ENCODE assay signal across 8 cellular contexts in the genomic region with DNA sequence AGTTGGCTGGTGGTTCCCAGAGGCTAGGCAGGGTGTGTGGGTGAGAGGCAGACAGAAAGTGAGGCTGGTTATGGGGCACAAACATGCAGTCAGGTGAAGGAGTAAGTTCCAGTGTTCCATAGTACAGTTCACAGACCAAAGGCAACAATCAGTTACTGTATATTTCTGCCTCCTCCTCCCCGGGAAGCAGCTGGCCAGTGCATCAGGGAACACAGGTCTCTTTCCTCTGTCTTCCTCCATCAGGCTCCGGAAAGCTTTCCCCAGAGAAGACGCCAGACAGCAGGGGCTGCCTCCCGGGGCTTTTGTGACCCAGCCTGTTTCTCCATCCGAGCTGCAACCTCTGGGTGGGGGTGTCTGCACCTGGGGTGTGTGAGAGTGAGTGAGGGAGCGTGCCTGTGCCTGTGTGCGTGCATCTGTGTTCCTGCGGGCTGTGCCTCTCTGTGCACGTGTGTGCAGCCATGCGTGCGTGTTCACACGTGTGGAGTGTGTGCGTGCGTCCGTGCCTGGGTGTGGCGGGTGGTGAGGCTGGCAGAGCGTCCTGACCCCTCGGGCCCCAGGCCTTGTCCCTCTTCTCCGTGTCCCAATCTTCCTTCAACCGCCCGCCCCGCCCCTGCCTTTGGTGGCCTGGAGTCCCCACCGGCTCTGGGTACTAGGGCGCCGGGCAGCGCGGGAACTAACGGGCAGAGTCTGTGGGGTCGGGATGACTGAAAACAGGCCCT.
DNase-seq lines count a peak whose midpoint lies in the region; ATAC-seq lines count a peak whose summit lies in the region.
"Not testable (repeated sequence)": the region's sequence is repeated elsewhere in the genome, so short reads cannot be mapped to it uniquely, and the experiment has no call there.

No MANE protein-coding gene starts in this region.

- H2BK12ac ChIP-seq in mesenchymal stem cell (ENCODE audit: low read length in 2 of 2): not testable (repeated sequence)

- H3K23ac ChIP-seq in mesenchymal stem cell (ENCODE audit: low read length in 2 of 2): not testable (repeated sequence)

- H3K18ac ChIP-seq in mesenchymal stem cell (ENCODE audit: low read depth in 1 of 2, low read length in 2 of 2): not testable (repeated sequence)

- not testable (repeated sequence) for H2AK5ac ChIP-seq in mesenchymal stem cell (ENCODE audit: low read length, severe bottlenecking)

- H2BK120ac ChIP-seq in mesenchymal stem cell (ENCODE audit: low read depth, low read length): not testable (repeated sequence)

- peak overlapping the region in 4 of 11 experiments; percentile 41 to 56 (median 54); a peak in 5 of 22 replicates for H3K9ac ChIP-seq in BLaER1 treated with 17β-estradiol and CSF1 and Interleukin-3, amounts not matched to agents 10 nM and 100 nM
- H3K9ac ChIP-seq in mesenchymal stem cell (ENCODE audit: low read length): not testable (repeated sequence)

- H2AFZ ChIP-seq in mesenchymal stem cell (ENCODE audit: low read depth, low read length): not testable (repeated sequence)

- H4K20me1 ChIP-seq in BLaER1 treated with 17β-estradiol and CSF1 and Interleukin-3, amounts not matched to agents 10 nM and 100 nM: not testable (repeated sequence)

- peak; percentile 2 for DNase-seq in activated T-cell treated with anti-CD3 and anti-CD28 coated beads for 4 hours
- not testable (repeated sequence) for DNase-seq in mesenchymal stem cell
- peak; percentile 14 for DNase-seq in stimulated activated CD4-positive, alpha-beta T cell treated with anti-CD3 and anti-CD28 coated beads, Interleukin-4, amount 100 ng/mL, for 24 hours

- H3K4me2 ChIP-seq in BLaER1 treated with 17β-estradiol and CSF1 and Interleukin-3, amounts not matched to agents 10 nM and 100 nM: peak overlapping the region; percentile 55 to 88 (median 78)
- peak overlapping the region; percentile 89 for H3K4me2 ChIP-seq in mesenchymal stem cell (ENCODE audit: low read length, poor library complexity, severe bottlenecking)

- H3K14ac ChIP-seq in mesenchymal stem cell (ENCODE audit: low read length in 2 of 2): not testable (repeated sequence)

- peak; percentile 63 for ATAC-seq in GM19397 (IDR thresholded peaks at IDR 0.05; ENCODE audit: unreplicated experiment)
- ATAC-seq in HG02885 (IDR thresholded peaks at IDR 0.05; ENCODE audit: poor library complexity, unreplicated experiment): peak; percentile 41

- H3K27me3 ChIP-seq in BLaER1 treated with 17β-estradiol and CSF1 and Interleukin-3, amounts not matched to agents 10 nM and 100 nM: peaks cover 0 to 12% (median 0%) of the 10 kb centered on the region in 11 experiments; a peak in 7 of 22 replicates
- H3K27me3 ChIP-seq in ectodermal cell (ENCODE audit: control insufficient read depth, insufficient read depth, low read length, poor library complexity, severe bottlenecking); mesenchymal stem cell (ENCODE audit: control insufficient read depth in 1 of 2, insufficient read depth in 1 of 2, low read length in 2 of 2): not testable (repeated sequence)

- not testable (repeated sequence) for H4K8ac ChIP-seq in mesenchymal stem cell (ENCODE audit: low read length)

- H3K79me1 ChIP-seq in mesenchymal stem cell (replicated peaks; ENCODE audit: low read length, poor library complexity, severe bottlenecking): not testable (repeated sequence)

- H3K4me1 ChIP-seq in BLaER1 treated with 17β-estradiol and CSF1 and Interleukin-3, amounts not matched to agents 10 nM and 100 nM: peaks cover 0 to 44% (median 32%) of the 10 kb centered on the region in 10 experiments; a peak in 17 of 20 replicates
- H3K4me1 ChIP-seq in ectodermal cell (ENCODE audit: control insufficient read depth, insufficient read depth, low read length); mesenchymal stem cell (ENCODE audit: control insufficient read depth, insufficient read depth, low read depth, low read length): not testable (repeated sequence)

- not testable (repeated sequence) for H4K91ac ChIP-seq in mesenchymal stem cell (ENCODE audit: low read length)

- WGBS in ectodermal cell, 2 experiments: 20 to 25% methylated on average over 21 of the region's 29 CpGs
- WGBS in mesenchymal stem cell: 24% methylated on average over 9 of the region's 29 CpGs

- not testable (repeated sequence) for H2BK5ac ChIP-seq in mesenchymal stem cell (ENCODE audit: low read depth, low read length, poor library complexity, severe bottlenecking)

- H3K36me3 ChIP-seq in BLaER1 treated with 17β-estradiol and CSF1 and Interleukin-3, amounts not matched to agents 10 nM and 100 nM; KOPT-K1 (ENCODE audit: insufficient read depth, low read length); ectodermal cell (ENCODE audit: control insufficient read depth, insufficient read depth, low read length); mesenchymal stem cell (ENCODE audit: control insufficient read depth in 1 of 2, insufficient read depth in 2 of 2, low read depth in 1 of 2, low read length in 2 of 2): not testable (repeated sequence)

- H3K9me3 ChIP-seq in BLaER1 treated with 17β-estradiol and CSF1 and Interleukin-3, amounts not matched to agents 10 nM and 100 nM (replicated peaks in 1 of 11); KOPT-K1 (ENCODE audit: insufficient read depth, low read length, poor library complexity, severe bottlenecking); ectodermal cell (ENCODE audit: control insufficient read depth, low read length); mesenchymal stem cell (ENCODE audit: control insufficient read depth, low read length): not testable (repeated sequence)

- peak overlapping the region in 3 of 11 experiments; percentile 53 to 68 (median 60); a peak in 5 of 22 replicates for H3K27ac ChIP-seq in BLaER1 treated with 17β-estradiol and CSF1 and Interleukin-3, amounts not matched to agents 10 nM and 100 nM
- peak overlapping the region; percentile 45 for H3K27ac ChIP-seq in KOPT-K1 (ENCODE audit: low read depth, low read length, poor library complexity, severe bottlenecking)
- not testable (repeated sequence) for H3K27ac ChIP-seq in ectodermal cell (ENCODE audit: insufficient read depth, low read depth, low read length, poor library complexity, severe bottlenecking); mesenchymal stem cell (ENCODE audit: low read length, poor library complexity, severe bottlenecking)

- not testable (repeated sequence) for H2BK15ac ChIP-seq in mesenchymal stem cell (ENCODE audit: low read depth, poor library complexity, severe bottlenecking)

- H3K4me3 ChIP-seq in BLaER1 treated with 17β-estradiol and CSF1 and Interleukin-3, amounts not matched to agents 10 nM and 100 nM: peak overlapping the region in 8 of 10 experiments; percentile 31 to 64 (median 50); a peak in 15 of 20 replicates
- H3K4me3 ChIP-seq in ectodermal cell (ENCODE audit: insufficient read depth, low read depth, low read length): peak overlapping the region; percentile 16
- peak overlapping the region; percentile 39 to 49 for H3K4me3 ChIP-seq in mesenchymal stem cell (ENCODE audit: insufficient read depth in 1 of 2, low read depth in 1 of 2, low read length in 2 of 2)

- not testable (repeated sequence) for H3K4ac ChIP-seq in mesenchymal stem cell (ENCODE audit: low read depth in 1 of 2, low read length in 2 of 2)
